ENCODE assay signal across 1 cellular context in genomic region chr1:39183503-39184353, GRCh38.
TF ChIP-seq lines count a peak whose summit lies in the region.

No MANE protein-coding gene starts in this region.

TF ChIP-seq in HepG2, 621 proteins besides CTCF, POLR2A, EP300 and RAD21 (continued from another document and continues in another):
- TF ChIP-seq AHDC1 (CRISPR knock-in tag; IDR thresholded peaks at IDR 0.05; ENCODE audit: borderline replicate concordance), result no peak
- no peak for TF ChIP-seq NKX3-1 (CRISPR knock-in tag; IDR thresholded peaks at IDR 0.05)
- TF ChIP-seq SCMH1 (CRISPR knock-in tag; IDR thresholded peaks at IDR 0.05; ENCODE audit: borderline replicate concordance), result no peak
- no peak for TF ChIP-seq HNRNPUL1 (IDR thresholded peaks at IDR 0.05; ENCODE audit: low read depth, low read length)
- no peak for TF ChIP-seq ZNF577 (CRISPR knock-in tag; IDR thresholded peaks at IDR 0.05; ENCODE audit: borderline replicate concordance, low read depth)
- TF ChIP-seq ONECUT2 (CRISPR knock-in tag; IDR thresholded peaks at IDR 0.05), result no peak
- no peak for TF ChIP-seq TAF15 (IDR thresholded peaks at IDR 0.05; ENCODE audit: low read depth, low read length, poor library complexity, severe bottlenecking)
- no peak for TF ChIP-seq ZSCAN30 (CRISPR knock-in tag; IDR thresholded peaks at IDR 0.05)
- no peak for TF ChIP-seq SKIL (CRISPR knock-in tag; IDR thresholded peaks at IDR 0.05; ENCODE audit: borderline replicate concordance)
- no peak for TF ChIP-seq ZBTB14 (CRISPR knock-in tag; IDR thresholded peaks at IDR 0.05)
- TF ChIP-seq JUND (CRISPR knock-in tag; IDR thresholded peaks at IDR 0.05), result peak; percentile 40; the same call in 1 of the 2 replicates
- peak; percentile 64 for TF ChIP-seq ARID5B (CRISPR knock-in tag; IDR thresholded peaks at IDR 0.05)
- no peak for TF ChIP-seq HOXD1 (CRISPR knock-in tag; IDR thresholded peaks at IDR 0.05)
- TF ChIP-seq SOX13 (IDR thresholded peaks at IDR 0.05), result no peak
- TF ChIP-seq SOX13 (CRISPR knock-in tag; conservative IDR thresholded peaks at IDR 0.05 in 1 of 2, IDR thresholded peaks at IDR 0.05 in 1 of 2), result no peak
- TF ChIP-seq CREB1 (IDR thresholded peaks at IDR 0.05), result peak; percentile 79
- peak; percentile 82 for TF ChIP-seq CREB1 (CRISPR knock-in tag; IDR thresholded peaks at IDR 0.05)
- TF ChIP-seq MATR3 (CRISPR knock-in tag; IDR thresholded peaks at IDR 0.05), result no peak
- no peak for TF ChIP-seq ZNF674 (CRISPR knock-in tag; IDR thresholded peaks at IDR 0.05; ENCODE audit: low read depth)
- TF ChIP-seq ATF3 (CRISPR knock-in tag; IDR thresholded peaks at IDR 0.05), result peak; percentile 65
- TF ChIP-seq XBP1 (CRISPR knock-in tag; IDR thresholded peaks at IDR 0.05), result no peak
- peak; percentile 52; the same call in 1 of the 2 replicates for TF ChIP-seq SALL2 (CRISPR knock-in tag; IDR thresholded peaks at IDR 0.05)
- no peak for TF ChIP-seq ZNF816 (CRISPR knock-in tag; IDR thresholded peaks at IDR 0.05; ENCODE audit: borderline replicate concordance)
- TF ChIP-seq PCBP2 (optimal IDR thresholded peaks at IDR 0.05; ENCODE audit: low read depth, low read length, poor library complexity, severe bottlenecking), result no peak
- TF ChIP-seq ZNF891 (CRISPR knock-in tag; IDR thresholded peaks at IDR 0.05), result no peak
- TF ChIP-seq ZNF367 (CRISPR knock-in tag; IDR thresholded peaks at IDR 0.05; ENCODE audit: borderline replicate concordance), result no peak
- no peak for TF ChIP-seq KLF16 (CRISPR knock-in tag; IDR thresholded peaks at IDR 0.05)
- TF ChIP-seq ZNF18 (CRISPR knock-in tag; IDR thresholded peaks at IDR 0.05; ENCODE audit: insufficient replicate concordance), result no peak
- TF ChIP-seq ZNF672 (CRISPR knock-in tag; IDR thresholded peaks at IDR 0.05), result no peak
- TF ChIP-seq ZNF709 (CRISPR knock-in tag; IDR thresholded peaks at IDR 0.05), result no peak
- no peak for TF ChIP-seq ZNF597 (CRISPR knock-in tag; IDR thresholded peaks at IDR 0.05)
- TF ChIP-seq SNAPC4 (CRISPR knock-in tag; IDR thresholded peaks at IDR 0.05), result no peak
- TF ChIP-seq STAG1 (CRISPR knock-in tag; IDR thresholded peaks at IDR 0.05), result peak; percentile 62
- no peak for TF ChIP-seq ZBTB10 (CRISPR knock-in tag; IDR thresholded peaks at IDR 0.05; ENCODE audit: borderline replicate concordance)
